In the genomic region with DNA sequence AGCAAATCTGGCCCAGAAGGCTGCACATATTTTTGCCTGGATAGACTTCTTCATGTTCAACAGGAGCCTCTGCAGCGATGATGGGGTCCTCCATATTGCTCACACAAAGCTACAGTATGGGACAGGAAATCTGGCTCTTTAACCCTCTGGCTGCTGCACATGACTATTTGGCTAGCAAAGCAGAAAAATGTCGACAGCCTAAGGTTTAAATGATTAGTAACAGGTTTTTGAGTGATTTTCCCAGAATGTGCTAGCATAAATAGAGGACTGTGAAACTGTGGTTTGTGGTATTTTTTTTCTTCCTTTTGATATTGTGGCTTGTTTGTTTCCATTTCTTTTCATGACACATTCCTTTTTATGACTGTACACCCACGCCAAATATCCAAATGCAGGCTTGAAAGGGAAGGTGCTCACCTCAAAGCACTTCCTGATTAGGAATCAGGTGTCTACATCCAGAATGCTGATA, we compare ENCODE assay signal across 13 cellular contexts.
DNase-seq lines count a peak whose midpoint lies in the region; ATAC-seq and TF ChIP-seq lines count a peak whose summit lies in the region.
"Had no signal": no experiment of that assay in that cellular context is flagged by ENCODE, and none has a peak within 500 bp of the region (broad histone marks: within the 10 kb centered on the region; RNA-seq: fewer than 3 reads in every experiment).

No MANE protein-coding gene starts in this region.

- TF ChIP-seq CTCF in activated CD8-positive, alpha-beta T cell treated with anti-CD3 and anti-CD28 coated beads for 36 hours (IDR thresholded peaks at IDR 0.05): no peak

- DNase-seq in stimulated activated CD4-positive, alpha-beta T cell treated with anti-CD3 and anti-CD28 coated beads, Interleukin-15, amount 100 ng/mL, for 24 hours: peak; percentile 18
- DNase-seq in stimulated activated CD4-positive, alpha-beta T cell treated with anti-CD3 and anti-CD28 coated beads, Interleukin-2, amount 100 ng/mL, for 24 hours: no peak
- DNase-seq in activated CD8-positive, alpha-beta T cell treated with anti-CD3 and anti-CD28 coated beads for 36 hours: peak; percentile 27
- DNase-seq in glomerular visceral epithelial cell (ENCODE audit: extremely low spot score): peak; percentile 33
- DNase-seq in NCI-H2029 (lab: John Stamatoyannopoulos, UW): no peak
- DNase-seq: anterior cingulate cortex, DMS53, midbrain, pancreas, SK-N-SH had no signal

- intact Hi-C loops in activated CD8-positive, alpha-beta T cell treated with anti-CD3 and anti-CD28 coated beads for 36 hours (cut with micrococcal nuclease): no loop called here

- H3K4me3 Mint-ChIP-seq in activated CD8-positive, alpha-beta T cell treated with anti-CD3 and anti-CD28 coated beads for 36 hours: no peak overlapping the region

- no peaks in the 10 kb centered on the region for H3K9me3 Mint-ChIP-seq in activated CD8-positive, alpha-beta T cell treated with anti-CD3 and anti-CD28 coated beads for 36 hours

- no peaks in the 10 kb centered on the region for H3K36me3 Mint-ChIP-seq in activated CD8-positive, alpha-beta T cell treated with anti-CD3 and anti-CD28 coated beads for 36 hours (ENCODE audit: low read depth)

- ATAC-seq in activated CD8-positive, alpha-beta T cell treated with anti-CD3 and anti-CD28 coated beads for 36 hours: peak; percentile 69
- ATAC-seq in HG02678 (IDR thresholded peaks at IDR 0.05; ENCODE audit: unreplicated experiment): no peak
- no peak for ATAC-seq in GM18861 (IDR thresholded peaks at IDR 0.05; ENCODE audit: unreplicated experiment)
- no peak for ATAC-seq in HG03025 (IDR thresholded peaks at IDR 0.05; ENCODE audit: low FRiP score, unreplicated experiment)
- ATAC-seq: pancreas had no signal

- H3K27me3 Mint-ChIP-seq in activated CD8-positive, alpha-beta T cell treated with anti-CD3 and anti-CD28 coated beads for 36 hours: no peaks in the 10 kb centered on the region

- CTCF ChIA-PET in activated CD8-positive, alpha-beta T cell treated with anti-CD3 and anti-CD28 coated beads for 36 hours (lab: Charles Lee): no interaction called here

- peak overlapping the region; percentile 10 for H3K27ac Mint-ChIP-seq in activated CD8-positive, alpha-beta T cell treated with anti-CD3 and anti-CD28 coated beads for 36 hours

- POLR2A ChIA-PET in activated CD8-positive, alpha-beta T cell treated with anti-CD3 and anti-CD28 coated beads for 36 hours (lab: Charles Lee): no interaction called here

- H3K4me1 Mint-ChIP-seq in activated CD8-positive, alpha-beta T cell treated with anti-CD3 and anti-CD28 coated beads for 36 hours (ENCODE audit: low read depth): peaks cover 7% of the 10 kb centered on the region

Comparison
In these comparisons a context has a peak if more than half of its experiments do, and no peak if none do; other contexts are left out.
1. DNase-seq: peak in stimulated activated CD4-positive, alpha-beta T cell treated with anti-CD3 and anti-CD28 coated beads, Interleukin-15, amount 100 ng/mL, for 24 hours (single experiment), activated CD8-positive, alpha-beta T cell treated with anti-CD3 and anti-CD28 coated beads for 36 hours (single experiment) and glomerular visceral epithelial cell (single experiment); none in stimulated activated CD4-positive, alpha-beta T cell treated with anti-CD3 and anti-CD28 coated beads, Interleukin-2, amount 100 ng/mL, for 24 hours (0 of 2) and NCI-H2029 (single experiment).